ENCODE assay signal across 1 cellular context in genomic region chr3:112689385-112689784, GRCh38.
TF ChIP-seq lines count a peak whose summit lies in the region.

No MANE protein-coding gene starts in this region.

TF ChIP-seq in GM23338, 12 proteins besides CTCF, POLR2A, EP300 and RAD21:
- TF ChIP-seq REST (IDR thresholded peaks at IDR 0.05; ENCODE audit: unreplicated experiment): no peak
- no peak for TF ChIP-seq ZNF114 (CRISPR knock-in tag; IDR thresholded peaks at IDR 0.05)
- no peak for TF ChIP-seq EZH2 (IDR thresholded peaks at IDR 0.05; ENCODE audit: low read depth, unreplicated experiment)
- TF ChIP-seq JUNB (IDR thresholded peaks at IDR 0.05; ENCODE audit: unreplicated experiment): no peak
